9 cellular contexts compared by ENCODE assay signal in genomic region chr6:89299451-89299850, GRCh38. TPM values are rescaled to one million over a fixed set of nuclear protein-coding genes. Genes with fewer than 3 reads are reported as not detected.
DNase-seq lines count a peak whose midpoint lies in the region; ATAC-seq, FAIRE-seq and TF ChIP-seq lines count a peak whose summit lies in the region.
"Had no signal": no experiment of that assay in that cellular context is flagged by ENCODE, and none has a peak within 500 bp of the region (broad histone marks: within the 10 kb centered on the region; RNA-seq: fewer than 3 reads in every experiment).

No MANE protein-coding gene starts in this region.

- H3K79me1 ChIP-seq in mesenchymal stem cell (replicated peaks; ENCODE audit: low read length, poor library complexity, severe bottlenecking), result no peaks in the 10 kb centered on the region

- no peak for ATAC-seq in esophagus mucosa
- no peak for ATAC-seq in naive thymus-derived CD4-positive, alpha-beta T cell
- ATAC-seq in GM18498 (IDR thresholded peaks at IDR 0.05; ENCODE audit: unreplicated experiment), result no peak

- H3K9me3 ChIP-seq in astrocyte (ENCODE audit: insufficient read depth, low read depth, low read length) (peaks cover 2% of the 10 kb centered on the region), mesenchymal stem cell (ENCODE audit: control insufficient read depth, low read length) (peaks cover 7% of the 10 kb centered on the region)
- H3K9me3 ChIP-seq in naive thymus-derived CD4-positive, alpha-beta T cell (ENCODE audit: control insufficient read depth in 2 of 3, low read length in 3 of 3), result no peaks in the 10 kb centered on the region
- H3K9me3 ChIP-seq: Peyer's patch, uterus had no signal

- H4K20me1 ChIP-seq in astrocyte (ENCODE audit: insufficient read depth, low read length), result peaks cover 18% of the 10 kb centered on the region

- H3K4me3 Mint-ChIP-seq in astrocyte (ENCODE audit: unreplicated experiment), result no peak overlapping the region
- no peak overlapping the region for H3K4me3 Mint-ChIP-seq in naive thymus-derived CD4-positive, alpha-beta T cell

- CTCF ChIA-PET in naive thymus-derived CD4-positive, alpha-beta T cell (lab: Charles Lee), result no interaction called here

- no peak overlapping the region for H3K14ac ChIP-seq in mesenchymal stem cell (ENCODE audit: low read length in 2 of 2)

- no peak overlapping the region for H2BK15ac ChIP-seq in mesenchymal stem cell (ENCODE audit: low read depth, poor library complexity, severe bottlenecking)

- peaks cover 39% of the 10 kb centered on the region for H3K27me3 Mint-ChIP-seq in astrocyte (ENCODE audit: low read depth, unreplicated experiment)
- no peaks in the 10 kb centered on the region for H3K27me3 Mint-ChIP-seq in naive thymus-derived CD4-positive, alpha-beta T cell

- no peak for TF ChIP-seq CTCF in astrocyte (IDR thresholded peaks at IDR 0.05; ENCODE audit: insufficient read depth, low read depth, low read length)

- H3K18ac ChIP-seq in mesenchymal stem cell (ENCODE audit: low read depth in 1 of 2, low read length in 2 of 2), result peak overlapping the region in 1 of 2 experiments; percentile 64

- peaks cover 13% of the 10 kb centered on the region for H3K9me3 Mint-ChIP-seq in astrocyte (ENCODE audit: unreplicated experiment)
- H3K9me3 Mint-ChIP-seq in naive thymus-derived CD4-positive, alpha-beta T cell, result peaks cover 0 to 3% (median 0%) of the 10 kb centered on the region in 11 donors

- H4K91ac ChIP-seq in mesenchymal stem cell (ENCODE audit: low read length), result no peak overlapping the region

- peaks cover 16% of the 10 kb centered on the region for H3K4me1 Mint-ChIP-seq in astrocyte (ENCODE audit: low read depth, unreplicated experiment)
- H3K4me1 Mint-ChIP-seq in naive thymus-derived CD4-positive, alpha-beta T cell, result peaks cover 13 to 22% (median 18%) of the 10 kb centered on the region in 7 donors

- H3K4me3 ChIP-seq in astrocyte (ENCODE audit: insufficient read depth, low read depth, low read length), result no peak overlapping the region
- no peak overlapping the region for H3K4me3 ChIP-seq in mesenchymal stem cell (ENCODE audit: insufficient read depth in 1 of 2, low read depth in 1 of 2, low read length in 2 of 2)
- H3K4me3 ChIP-seq in naive thymus-derived CD4-positive, alpha-beta T cell (ENCODE audit: low read length), result no peak overlapping the region
- H3K4me3 ChIP-seq: Peyer's patch, uterus had no signal

- H3K36me3 ChIP-seq in astrocyte (ENCODE audit: insufficient read depth, low read length) (no peaks in the 10 kb centered on the region), mesenchymal stem cell (ENCODE audit: control insufficient read depth in 1 of 2, insufficient read depth in 2 of 2, low read depth in 1 of 2, low read length in 2 of 2) (no peaks in the 10 kb centered on the region)
- no peaks in the 10 kb centered on the region for H3K36me3 ChIP-seq in naive thymus-derived CD4-positive, alpha-beta T cell (ENCODE audit: control insufficient read depth in 2 of 3, insufficient read depth in 3 of 3, low read length in 3 of 3)
- H3K36me3 ChIP-seq: Peyer's patch, uterus had no signal

- no peak overlapping the region for H4K8ac ChIP-seq in mesenchymal stem cell (ENCODE audit: low read length)

- intact Hi-C loops in naive thymus-derived CD4-positive, alpha-beta T cell (cut with micrococcal nuclease), result loop anchor here in 1 of 2 donors (2.0 to 5.0 kb wide), 2 partner anchors 75 to 1288 kb away; partner anchors contain the start of gene MAP3K7

- WGBS in mesenchymal stem cell, result 95% methylated on average over 6 of the region's 7 CpGs

- no peak overlapping the region for H2AFZ ChIP-seq in astrocyte (ENCODE audit: low read depth, low read length)
- H2AFZ ChIP-seq in mesenchymal stem cell (ENCODE audit: low read depth, low read length), result no peak overlapping the region

- H3K27me3 ChIP-seq in astrocyte (ENCODE audit: insufficient read depth, low read length) (peaks cover 35% of the 10 kb centered on the region), mesenchymal stem cell (ENCODE audit: control insufficient read depth in 1 of 2, insufficient read depth in 1 of 2, low read length in 2 of 2) (peaks cover 25 to 44% of the 10 kb centered on the region in 2 experiments)
- H3K27me3 ChIP-seq in naive thymus-derived CD4-positive, alpha-beta T cell (ENCODE audit: control insufficient read depth in 2 of 2, insufficient read depth in 2 of 2, low read length in 2 of 2), result no peaks in the 10 kb centered on the region
- H3K27me3 ChIP-seq: Peyer's patch, uterus had no signal

- H3K27ac ChIP-seq in astrocyte (ENCODE audit: low read depth, low read length), result no peak overlapping the region
- no peak overlapping the region for H3K27ac ChIP-seq in mesenchymal stem cell (ENCODE audit: low read length, poor library complexity, severe bottlenecking)
- no peak overlapping the region for H3K27ac ChIP-seq in naive thymus-derived CD4-positive, alpha-beta T cell (ENCODE audit: low read depth, low read length)
- H3K27ac ChIP-seq: Peyer's patch, uterus had no signal

- H2BK120ac ChIP-seq in mesenchymal stem cell (ENCODE audit: low read depth, low read length), result no peak overlapping the region

- H3K27ac Mint-ChIP-seq in astrocyte (ENCODE audit: unreplicated experiment), result peak overlapping the region; percentile 36
- peak overlapping the region in 2 of 9 donors; percentile 84 to 95 for H3K27ac Mint-ChIP-seq in naive thymus-derived CD4-positive, alpha-beta T cell

- peak; percentile 20 for DNase-seq in EH (ENCODE audit: low read depth)
- peak; percentile 85 for DNase-seq in HT1080 (ENCODE audit: low read depth)
- peak; percentile 34 for DNase-seq in astrocyte (ENCODE audit: low read depth)
- peak; percentile 28 for DNase-seq in mesenchymal stem cell
- DNase-seq in naive thymus-derived CD4-positive, alpha-beta T cell, result no peak
- DNase-seq: Peyer's patch, uterus had no signal

- no peak overlapping the region for H2BK12ac ChIP-seq in mesenchymal stem cell (ENCODE audit: low read length in 2 of 2)

- H3K4ac ChIP-seq in mesenchymal stem cell (ENCODE audit: low read depth in 1 of 2, low read length in 2 of 2), result no peak overlapping the region

- H3K4me1 ChIP-seq in astrocyte (ENCODE audit: insufficient read depth, low read length), result peaks cover 20% of the 10 kb centered on the region
- peaks cover 6% of the 10 kb centered on the region for H3K4me1 ChIP-seq in mesenchymal stem cell (ENCODE audit: control insufficient read depth, insufficient read depth, low read depth, low read length)
- H3K4me1 ChIP-seq in naive thymus-derived CD4-positive, alpha-beta T cell (ENCODE audit: control insufficient read depth in 2 of 2, insufficient read depth in 2 of 2, low read length in 2 of 2), result peaks cover 16 to 17% of the 10 kb centered on the region in 2 donors
- H3K4me1 ChIP-seq: uterus had no signal

- no peaks in the 10 kb centered on the region for H3K79me2 ChIP-seq in astrocyte (ENCODE audit: insufficient read depth, low read length)

- POLR2A ChIA-PET in naive thymus-derived CD4-positive, alpha-beta T cell (lab: Charles Lee), result interaction anchor here (0.6 to 0.7 kb wide), 2 partner anchors 34 to 219 kb away, joined by 3 read pairs; partner anchors contain the start of gene PNRC1

- H3K4me2 ChIP-seq in astrocyte (ENCODE audit: low read length), result no peak overlapping the region
- H3K4me2 ChIP-seq in mesenchymal stem cell (ENCODE audit: low read length, poor library complexity, severe bottlenecking), result no peak overlapping the region

- H3K9ac ChIP-seq in astrocyte (ENCODE audit: low read length), result no peak overlapping the region
- H3K9ac ChIP-seq in mesenchymal stem cell (ENCODE audit: low read length), result no peak overlapping the region

- H2BK5ac ChIP-seq in mesenchymal stem cell (ENCODE audit: low read depth, low read length, poor library complexity, severe bottlenecking), result no peak overlapping the region

- H3K36me3 Mint-ChIP-seq in astrocyte (ENCODE audit: low read depth, unreplicated experiment), result peaks cover 16% of the 10 kb centered on the region
- peaks cover 0 to 1% (median 0%) of the 10 kb centered on the region in 5 donors for H3K36me3 Mint-ChIP-seq in naive thymus-derived CD4-positive, alpha-beta T cell

- H2AK5ac ChIP-seq in mesenchymal stem cell (ENCODE audit: low read length, severe bottlenecking), result no peak overlapping the region

- no peak for FAIRE-seq in astrocyte (lab: Jason Lieb, UNC)

- no peak overlapping the region for H3K23ac ChIP-seq in mesenchymal stem cell (ENCODE audit: low read length in 2 of 2)

RNA-seq across cellular contexts. Expression of gene GABRR2, which starts 15.6 kb away (rescaled TPM):
- total RNA-seq in HT1080 (2014; rRNA removed; shearing (Covaris generic)), result 0.10 TPM in 1 of 2 replicates, not detected in the other
- 0.14 TPM in 1 of 2 replicates, not detected in the other for polyA plus RNA-seq in HT1080 (2015; cell fraction: cytosol; rRNA removed)
- 0.80 and 2.0 TPM in 2 replicates for polyA plus RNA-seq in HT1080 (2015; cell fraction: nucleus; rRNA removed)
- total RNA-seq in astrocyte, result 0.34 and 0.61 TPM in 2 replicates
- polyA plus RNA-seq in mesenchymal stem cell (2013, experiment 1 of 2), result 0.14 TPM
- polyA plus RNA-seq in mesenchymal stem cell (2013, experiment 2 of 2), result 0.11 TPM
- not detected for total RNA-seq in esophagus mucosa
- 1 to 10 TPM in 3 of 5 experiments, under 1 TPM in 2; 0.40 to 1.9 (median 1.5) TPM for total RNA-seq in naive thymus-derived CD4-positive, alpha-beta T cell
- not detected for polyA plus RNA-seq in naive thymus-derived CD4-positive, alpha-beta T cell

RNA-seq across cellular contexts. Expression of gene UBE2J1, which starts 53.1 kb away (rescaled TPM):
- 21.2 and 25.1 TPM in 2 replicates for total RNA-seq in HT1080 (2014; rRNA removed; shearing (Covaris generic))
- polyA plus RNA-seq in HT1080 (2015; cell fraction: cytosol; rRNA removed), result 37.6 and 43.2 TPM in 2 replicates
- polyA plus RNA-seq in HT1080 (2015; cell fraction: nucleus; rRNA removed), result 16.1 and 17.5 TPM in 2 replicates
- 78.8 and 93.3 TPM in 2 replicates for total RNA-seq in astrocyte
- polyA plus RNA-seq in mesenchymal stem cell (2013, experiment 1 of 2), result 57.8 TPM
- polyA plus RNA-seq in mesenchymal stem cell (2013, experiment 2 of 2), result 59.2 TPM
- total RNA-seq in esophagus mucosa, result 22.6 TPM
- 10 to 100 TPM; 18.8 to 47.7 (median 27.7) TPM for total RNA-seq in naive thymus-derived CD4-positive, alpha-beta T cell
- polyA plus RNA-seq in naive thymus-derived CD4-positive, alpha-beta T cell, result 10 to 100 TPM; 25.1 to 33.8 TPM

Comparison
In these comparisons a context has a peak if more than half of its experiments do, and no peak if none do; other contexts are left out.
1. DNase-seq: peak in EH (single experiment), HT1080 (single experiment), astrocyte (single experiment) and mesenchymal stem cell (single experiment); none in naive thymus-derived CD4-positive, alpha-beta T cell (0 of 9).